In the genomic region with DNA sequence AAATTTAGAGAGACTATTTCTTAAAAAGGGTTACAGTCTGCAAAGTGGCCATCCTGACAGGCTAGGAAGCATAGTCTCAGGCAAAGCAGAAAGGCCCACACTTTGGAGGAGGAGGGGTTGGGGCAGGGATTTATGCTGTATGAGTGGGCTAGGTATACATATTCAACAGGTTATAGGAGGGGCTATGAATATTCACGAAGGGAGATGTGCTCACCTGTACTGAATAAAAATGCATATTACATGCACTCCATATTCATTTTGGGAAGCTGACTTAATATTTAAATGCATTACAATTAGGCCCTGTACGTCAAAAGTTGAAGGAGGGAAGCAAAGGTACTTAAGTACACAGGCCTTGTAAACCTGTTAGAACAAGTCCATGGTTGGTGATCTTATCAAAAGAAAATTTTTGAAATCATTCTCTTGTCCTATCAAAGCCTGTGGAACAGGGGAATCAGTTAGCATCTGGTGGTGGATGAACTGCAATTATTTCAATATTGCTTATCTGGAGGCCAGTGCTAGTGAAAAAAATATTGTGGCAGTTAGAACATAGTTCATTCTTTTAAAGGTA, we compare ENCODE assay signal across 12 cellular contexts. TPM values are rescaled to one million over a fixed set of nuclear protein-coding genes. Genes with fewer than 3 reads are reported as not detected.
DNase-seq lines count a peak whose midpoint lies in the region; ATAC-seq, FAIRE-seq and TF ChIP-seq lines count a peak whose summit lies in the region.
"Had no signal": no experiment of that assay in that cellular context is flagged by ENCODE, and none has a peak within 500 bp of the region (broad histone marks: within the 10 kb centered on the region; RNA-seq: fewer than 3 reads in every experiment).

No MANE protein-coding gene starts in this region.

- no peak overlapping the region for H2BK20ac ChIP-seq in H1 (ENCODE audit: low read length)

- H3K9me2 ChIP-seq in OCI-LY7 (ENCODE audit: insufficient read depth, low read length) = no peaks in the 10 kb centered on the region

- H3K23me2 ChIP-seq in H1 (ENCODE audit: low read depth, low read length) = peaks cover 7% of the 10 kb centered on the region

- H3K4ac ChIP-seq in H1 (replicated peaks; ENCODE audit: insufficient read length, low read depth, low read length) = no peak overlapping the region

- no peak overlapping the region for H2BK15ac ChIP-seq in H1 (ENCODE audit: low read length)

- no peaks in the 10 kb centered on the region for H3K27me3 ChIP-seq in DND-41 (ENCODE audit: insufficient read depth, low read length, poor library complexity)
- no peaks in the 10 kb centered on the region for H3K27me3 ChIP-seq in H1 (replicated peaks in 1 of 4; ENCODE audit: control insufficient read depth in 3 of 4, extremely low read depth in 1 of 4, insufficient read depth in 3 of 4, low read length in 3 of 4)

- H3K79me2 ChIP-seq in DND-41 (ENCODE audit: insufficient read depth, low read length) = peaks cover 83% of the 10 kb centered on the region
- H3K79me2 ChIP-seq in OCI-LY7 (ENCODE audit: insufficient read depth, low read depth, low read length) = peaks cover 63% of the 10 kb centered on the region
- peaks cover 0 to 14% of the 10 kb centered on the region in 2 experiments; a peak in 2 of 4 replicates for H3K79me2 ChIP-seq in H1 (ENCODE audit: control insufficient read depth in 1 of 2, insufficient read depth in 2 of 2, low read length in 2 of 2)

- H3K36me3 ChIP-seq in DND-41 (ENCODE audit: insufficient read depth, low read length) = peaks cover 12% of the 10 kb centered on the region
- peaks cover 14% of the 10 kb centered on the region for H3K36me3 ChIP-seq in OCI-LY7 (ENCODE audit: insufficient read depth, low read length)
- peaks cover under 1 to 10% (median 6%) of the 10 kb centered on the region in 4 experiments; a peak in 5 of 8 replicates for H3K36me3 ChIP-seq in H1 (ENCODE audit: control insufficient read depth in 2 of 4, insufficient read depth in 4 of 4, low read length in 3 of 4)

- CTCF ChIA-PET in A549 (lab: Yijun Ruan, JAX) (interaction anchor here (0.6 to 3.0 kb wide), 5 partner anchors 15 to 685 kb away, joined by 3 to 23 read pairs (median 5); no protein-coding TSS in a partner anchor), OCI-LY7 (lab: Charles Lee; ENCODE audit: unreplicated experiment) (no interaction called here), H1 (lab: Charles Lee; ENCODE audit: partially characterized antibody) (interaction anchor here (0.7 to 2.1 kb wide), 4 partner anchors 128 to 306 kb away, joined by 3 to 13 read pairs (median 4); no protein-coding TSS in a partner anchor)

- no peak overlapping the region for H3K4me3 ChIP-seq in A549
- H3K4me3 ChIP-seq in DND-41 (ENCODE audit: low read depth in 1 of 2, low read length in 2 of 2) = peak overlapping the region in 1 of 2 experiments; percentile 85; a peak in 3 of 4 replicates
- H3K4me3 ChIP-seq in OCI-LY7 (ENCODE audit: low read depth, low read length, poor library complexity, severe bottlenecking) = peak overlapping the region; percentile 92
- no peak overlapping the region for H3K4me3 ChIP-seq in H1 (ENCODE audit: extremely low read depth in 1 of 4, insufficient read depth in 2 of 4, low read depth in 3 of 4, low read length in 4 of 4)

- ATAC-seq in A549 = no peak
- no peak for ATAC-seq in DND-41 (ENCODE audit: insufficient read depth, low read depth)
- no peak for ATAC-seq in HG03097 (IDR thresholded peaks at IDR 0.05; ENCODE audit: low FRiP score, unreplicated experiment)
- ATAC-seq in HG02970 (IDR thresholded peaks at IDR 0.05; ENCODE audit: low FRiP score, unreplicated experiment) = no peak
- ATAC-seq: activated CD4-positive, CD25-positive, alpha-beta regulatory T cell treated with anti-CD3 and anti-CD28 coated beads, Interleukin-2, amount 50 U/mL, for 24 hours; stimulated activated naive B cell treated with anti-CD40 and anti-IgM and Interleukin-4, amounts not matched to agents 10 μg/mL and 1 μg/mL and 100 μg/mL, for 72 hours had no signal

- H4K20me1 ChIP-seq in DND-41 (ENCODE audit: insufficient read depth, low read length) = no peaks in the 10 kb centered on the region; the same call in 1 of the 2 replicates
- H4K20me1 ChIP-seq in OCI-LY7 (ENCODE audit: insufficient read depth, low read length) = no peaks in the 10 kb centered on the region
- H4K20me1 ChIP-seq in H1 (replicated peaks in 1 of 2; ENCODE audit: control insufficient read depth in 1 of 2, insufficient read depth in 2 of 2, low read length in 2 of 2) = peaks cover 1 to 2% of the 10 kb centered on the region in 2 experiments

- H3K18ac ChIP-seq in H1 (ENCODE audit: extremely low read depth, low read length) = no peak overlapping the region

- DNase-seq in A549 (ENCODE audit: low read depth in 1 of 2, low spot score in 1 of 2) (no peak), DND-41 (no peak), OCI-LY7 (ENCODE audit: low spot score) (peak; percentile 5), H1 (ENCODE audit: low read depth in 1 of 2, low spot score in 2 of 2) (no peak), amygdala (lab: John Stamatoyannopoulos, UW) (no peak), activated gamma-delta T cell (lab: John Stamatoyannopoulos, UW) (no peak)
- DNase-seq: NCI-H187; stimulated activated CD4-positive, alpha-beta T cell treated with anti-CD3 and anti-CD28 coated beads, Interleukin-15, amount 100 ng/mL, for 24 hours; stimulated activated naive B cell treated with anti-CD40 and anti-IgM and Interleukin-4, amounts not matched to agents 10 μg/mL and 1 μg/mL and 100 μg/mL, for 72 hours had no signal

- intact Hi-C loops in OCI-LY7 (cut with micrococcal nuclease; ENCODE audit: unreplicated experiment) = loop anchor here (2.0 to 10.0 kb wide), 2 partner anchors 193 to 307 kb away; no protein-coding TSS in a partner anchor

- FAIRE-seq in A549 (lab: Jason Lieb, UNC) (no peak), H1 (lab: Jason Lieb, UNC) (no peak)

- no peak for TF ChIP-seq CTCF in A549 (IDR thresholded peaks at IDR 0.05)
- no peak for TF ChIP-seq CTCF in DND-41 (IDR thresholded peaks at IDR 0.05; ENCODE audit: borderline replicate concordance, extremely low read depth, low read length, poor library complexity, severe bottlenecking)
- TF ChIP-seq CTCF in OCI-LY7 (conservative IDR thresholded peaks at IDR 0.05; ENCODE audit: low read length) = no peak
- TF ChIP-seq CTCF in H1 (IDR thresholded peaks at IDR 0.05; ENCODE audit: control extremely low read depth in 1 of 3, insufficient read depth in 1 of 3, low read depth in 1 of 3, low read length in 3 of 3) = no peak

- peaks cover 2% of the 10 kb centered on the region for H3K79me1 ChIP-seq in H1 (ENCODE audit: low read depth, low read length)

- no peak overlapping the region for H4K5ac ChIP-seq in H1 (ENCODE audit: insufficient read length, low read depth, low read length)

- TF ChIP-seq RAD21 in A549 (conservative IDR thresholded peaks at IDR 0.05 in 1 of 2, IDR thresholded peaks at IDR 0.05 in 1 of 2) (no peak), H1 (IDR thresholded peaks at IDR 0.05 in 1 of 2, conservative IDR thresholded peaks at IDR 0.05 in 1 of 2; ENCODE audit: low read depth in 2 of 2, low read length in 2 of 2) (no peak)

- no peak overlapping the region for H4K8ac ChIP-seq in H1 (ENCODE audit: extremely low read depth, insufficient read depth, low read length)

- no peak overlapping the region for H2BK120ac ChIP-seq in H1 (replicated peaks; ENCODE audit: low read depth, low read length)

- BruUV-seq in OCI-LY7 (replicated peaks; lab: Mats Ljungman, UMichigan) = no TSS peak

- H2BK5ac ChIP-seq in H1 (ENCODE audit: low read depth, low read length) = no peak overlapping the region

- no peaks in the 10 kb centered on the region for H3K9me3 ChIP-seq in A549
- no peaks in the 10 kb centered on the region for H3K9me3 ChIP-seq in DND-41 (ENCODE audit: insufficient read depth, low read length, severe bottlenecking)
- H3K9me3 ChIP-seq in OCI-LY7 (ENCODE audit: low read length) = no peaks in the 10 kb centered on the region
- H3K9me3 ChIP-seq in H1 (ENCODE audit: insufficient read depth in 2 of 2, low read depth in 1 of 2, low read length in 1 of 2) = no peaks in the 10 kb centered on the region

- no peak overlapping the region for H3K27ac ChIP-seq in A549
- H3K27ac ChIP-seq in DND-41 (ENCODE audit: low read length) = no peak overlapping the region; the same call in 1 of the 2 replicates
- no peak overlapping the region for H3K27ac ChIP-seq in OCI-LY7 (ENCODE audit: low read depth, low read length, poor library complexity, severe bottlenecking)
- H3K27ac ChIP-seq in H1 (ENCODE audit: low read depth, low read length) = no peak overlapping the region

- TF ChIP-seq EP300 in A549 (IDR thresholded peaks at IDR 0.05) (no peak), H1 (IDR thresholded peaks at IDR 0.05; ENCODE audit: borderline replicate concordance in 1 of 2, low read depth in 2 of 2, low read length in 2 of 2) (no peak)

- no peak overlapping the region for H4K91ac ChIP-seq in H1 (replicated peaks; ENCODE audit: insufficient read length, low read length)

- 82% methylated on average over 2 of the region's 2 CpGs for WGBS in A549 (ENCODE audit: missing lambda C conversion rate)
- 76% methylated on average over 2 of the region's 2 CpGs; no CpG with 5 or more reads in 1 of the 2 experiments for WGBS in H1 (ENCODE audit: extremely low coverage in 1 of 2, insufficient coverage in 1 of 2, insufficient read length in 1 of 2, insufficient replicate concordance in 2 of 2, low coverage in 1 of 2, low lambda C conversion rate in 2 of 2, missing lambda C conversion rate in 1 of 2), 2 experiments

- H3K23ac ChIP-seq in H1 (ENCODE audit: insufficient read length) = no peak overlapping the region

- H2BK12ac ChIP-seq in H1 (ENCODE audit: low read depth, low read length) = no peak overlapping the region

- no peak overlapping the region for H2AFZ ChIP-seq in DND-41 (ENCODE audit: low read depth, low read length)
- H2AFZ ChIP-seq in OCI-LY7 (ENCODE audit: low read length) = no peak overlapping the region
- no peak overlapping the region for H2AFZ ChIP-seq in H1 (ENCODE audit: low read length)

- TF ChIP-seq POLR2A in A549 (IDR thresholded peaks at IDR 0.05; ENCODE audit: low read length) = no peak
- TF ChIP-seq POLR2A in H1 (IDR thresholded peaks at IDR 0.05; ENCODE audit: control extremely low read depth in 1 of 2, low read depth in 2 of 2, low read length in 2 of 2) = no peak

- no peak overlapping the region for H2AK5ac ChIP-seq in H1 (ENCODE audit: low read depth, low read length)

- no peak overlapping the region for H3K56ac ChIP-seq in H1 (replicated peaks; ENCODE audit: insufficient read length, low read depth, low read length)

- no peak overlapping the region for H3K14ac ChIP-seq in H1 (ENCODE audit: insufficient read length)

- peaks cover 17% of the 10 kb centered on the region for H3K4me1 ChIP-seq in A549
- H3K4me1 ChIP-seq in DND-41 (ENCODE audit: insufficient read depth, low read length) = peaks cover 41% of the 10 kb centered on the region
- H3K4me1 ChIP-seq in OCI-LY7 (ENCODE audit: insufficient read depth, low read length, poor library complexity, severe bottlenecking) = peaks cover 29% of the 10 kb centered on the region
- peaks cover 0 to 4% (median under 1%) of the 10 kb centered on the region in 4 experiments; a peak in 1 of 7 replicates for H3K4me1 ChIP-seq in H1 (replicated peaks in 1 of 4; ENCODE audit: control insufficient read depth in 3 of 4, insufficient read depth in 4 of 4, low read length in 3 of 4)

- POLR2A ChIA-PET in A549 (lab: Yijun Ruan, JAX) (no interaction called here), OCI-LY7 (lab: Charles Lee) (interaction anchor here (1.6 kb wide), 1 partner anchor 31 kb away, joined by 6 read pairs; no protein-coding TSS in a partner anchor), H1 (lab: Charles Lee; ENCODE audit: partially characterized antibody) (no interaction called here)

- H3K9ac ChIP-seq in DND-41 (ENCODE audit: low read depth, low read length) (peak overlapping the region; percentile 84), H1 (replicated peaks in 1 of 4; ENCODE audit: extremely low read depth in 1 of 4, low read depth in 3 of 4, low read length in 3 of 4) (no peak overlapping the region)

- H3K4me2 ChIP-seq in A549 (peak overlapping the region; percentile 92; the same call in 2 of the 3 replicates), DND-41 (ENCODE audit: insufficient read depth, low read length) (peak overlapping the region; percentile 97), OCI-LY7 (ENCODE audit: low read length) (peak overlapping the region; percentile 84), H1 (ENCODE audit: insufficient read depth in 1 of 2, low read depth in 2 of 2, low read length in 2 of 2) (peak overlapping the region; percentile 80 to 87; a peak in 1 of 4 replicates)

RNA-seq across cellular contexts. Expression of gene CENPP, which starts 1.6 kb away (rescaled TPM):
- polyA plus RNA-seq in A549 (2011; rRNA removed) (13.4 and 15.5 TPM in 2 replicates), A549 (2017; fragmentation: RNase III; extraction: RNeasy Plus Mini Kit Qiagen cat#74134 plus additional on column Dnase treatment) (5.5 to 7.2 TPM (median 7.2 TPM) in 3 replicates), H1 (2011; rRNA removed) (2.2 and 2.7 TPM in 2 replicates)
- polyA plus RNA-seq in A549 (2012; cell fraction: cytosol; rRNA removed) = 2.8 and 3.4 TPM in 2 replicates
- 3.5 and 3.9 TPM in 2 replicates for polyA plus RNA-seq in A549 (2012; cell fraction: nucleus; rRNA removed)
- polyA minus RNA-seq in A549 (2011; rRNA and poly(A)+ RNA removed) = 2.9 and 3.8 TPM in 2 replicates
- 30.9 and 42.0 TPM in 2 replicates for total RNA-seq in OCI-LY7 (2014; rRNA removed; shearing (Covaris generic))
- total RNA-seq in OCI-LY7 (2022) = 25.4 and 30.4 TPM in 2 replicates
- total RNA-seq in H1 (2021; fragmentation: NEBNext Ultra II Directional; extraction: Animal tissue kit (Norgen Biotek cat#: 25700)) = 9.9 and 10.8 TPM in 2 replicates
- 2.7 TPM for polyA plus RNA-seq in H1 (2011; cell fraction: cytosol; rRNA removed)
- polyA plus RNA-seq in H1 (2011; cell fraction: nucleus; rRNA removed) = 5.3 TPM
- polyA plus RNA-seq in H1 (2012, experiment 1 of 2) = 2.6 to 7.0 TPM (median 3.8 TPM) in 4 replicates
- 5.1 TPM for polyA plus RNA-seq in H1 (2012, experiment 2 of 2)
- polyA plus RNA-seq in H1 (2013, experiment 1 of 2) = 11.2 TPM
- 11.4 TPM for polyA plus RNA-seq in H1 (2013, experiment 2 of 2)
- polyA minus RNA-seq in H1 (2011; rRNA and poly(A)+ RNA removed) = 3.7 and 6.5 TPM in 2 replicates
- 2.4 TPM for polyA minus RNA-seq in H1 (2011; cell fraction: cytosol; rRNA and poly(A)+ RNA removed)
- polyA minus RNA-seq in H1 (2011; cell fraction: nucleus; rRNA and poly(A)+ RNA removed) = 16.1 TPM

RNA-seq across cellular contexts. Expression of gene NOL8, which starts 2.2 kb away (rescaled TPM):
- polyA plus RNA-seq in A549 (2011; rRNA removed) (30.2 and 47.2 TPM in 2 replicates), A549 (2017; fragmentation: RNase III; extraction: RNeasy Plus Mini Kit Qiagen cat#74134 plus additional on column Dnase treatment) (24.4 to 28.5 TPM (median 26.7 TPM) in 3 replicates), H1 (2011; rRNA removed) (3.0 and 6.2 TPM in 2 replicates)
- 6.5 and 6.7 TPM in 2 replicates for polyA plus RNA-seq in A549 (2012; cell fraction: cytosol; rRNA removed)
- 6.6 and 8.4 TPM in 2 replicates for polyA plus RNA-seq in A549 (2012; cell fraction: nucleus; rRNA removed)
- 21.4 and 27.7 TPM in 2 replicates for polyA minus RNA-seq in A549 (2011; rRNA and poly(A)+ RNA removed)
- 29.3 and 30.1 TPM in 2 replicates for total RNA-seq in OCI-LY7 (2014; rRNA removed; shearing (Covaris generic))
- 61.2 and 63.6 TPM in 2 replicates for total RNA-seq in OCI-LY7 (2022)
- 30.4 and 31.8 TPM in 2 replicates for total RNA-seq in H1 (2021; fragmentation: NEBNext Ultra II Directional; extraction: Animal tissue kit (Norgen Biotek cat#: 25700))
- 12.0 TPM for polyA plus RNA-seq in H1 (2011; cell fraction: cytosol; rRNA removed)
- 11.6 TPM for polyA plus RNA-seq in H1 (2011; cell fraction: nucleus; rRNA removed)
- 13.3 to 23.8 TPM (median 18.7 TPM) in 4 replicates for polyA plus RNA-seq in H1 (2012, experiment 1 of 2)
- polyA plus RNA-seq in H1 (2012, experiment 2 of 2) = 2.4 TPM
- 41.4 TPM for polyA plus RNA-seq in H1 (2013, experiment 1 of 2)
- 38.5 TPM for polyA plus RNA-seq in H1 (2013, experiment 2 of 2)
- polyA minus RNA-seq in H1 (2011; rRNA and poly(A)+ RNA removed) = 25.7 and 29.1 TPM in 2 replicates
- 13.4 TPM for polyA minus RNA-seq in H1 (2011; cell fraction: cytosol; rRNA and poly(A)+ RNA removed)
- polyA minus RNA-seq in H1 (2011; cell fraction: nucleus; rRNA and poly(A)+ RNA removed) = 55.1 TPM

RNA-seq across cellular contexts. Expression of gene IARS1, which starts 33.9 kb away (rescaled TPM):
- polyA plus RNA-seq in A549 (2011; rRNA removed) (244 and 328 TPM in 2 replicates), A549 (2017; fragmentation: RNase III; extraction: RNeasy Plus Mini Kit Qiagen cat#74134 plus additional on column Dnase treatment) (120 to 133 TPM (median 121 TPM) in 3 replicates), H1 (2011; rRNA removed) (64.9 and 74.9 TPM in 2 replicates)
- polyA plus RNA-seq in A549 (2012; cell fraction: cytosol; rRNA removed) = 43.6 and 46.2 TPM in 2 replicates
- polyA plus RNA-seq in A549 (2012; cell fraction: nucleus; rRNA removed) = 37.9 and 80.8 TPM in 2 replicates
- polyA minus RNA-seq in A549 (2011; rRNA and poly(A)+ RNA removed) = 283 and 306 TPM in 2 replicates
- total RNA-seq in OCI-LY7 (2014; rRNA removed; shearing (Covaris generic)) = 352 and 392 TPM in 2 replicates
- 330 and 336 TPM in 2 replicates for total RNA-seq in OCI-LY7 (2022)
- 224 and 243 TPM in 2 replicates for total RNA-seq in H1 (2021; fragmentation: NEBNext Ultra II Directional; extraction: Animal tissue kit (Norgen Biotek cat#: 25700))
- 79.0 TPM for polyA plus RNA-seq in H1 (2011; cell fraction: cytosol; rRNA removed)
- polyA plus RNA-seq in H1 (2011; cell fraction: nucleus; rRNA removed) = 112 TPM
- polyA plus RNA-seq in H1 (2012, experiment 1 of 2) = 137 to 194 TPM (median 160 TPM) in 4 replicates
- 9.3 TPM for polyA plus RNA-seq in H1 (2012, experiment 2 of 2)
- 140 TPM for polyA plus RNA-seq in H1 (2013, experiment 1 of 2)
- 128 TPM for polyA plus RNA-seq in H1 (2013, experiment 2 of 2)
- polyA minus RNA-seq in H1 (2011; rRNA and poly(A)+ RNA removed) = 196 and 282 TPM in 2 replicates
- polyA minus RNA-seq in H1 (2011; cell fraction: cytosol; rRNA and poly(A)+ RNA removed) = 118 TPM
- 263 TPM for polyA minus RNA-seq in H1 (2011; cell fraction: nucleus; rRNA and poly(A)+ RNA removed)
